8 cellular contexts compared by ENCODE assay signal in genomic region chr4:95548738-95549245, GRCh38. TPM values are rescaled to one million over a fixed set of nuclear protein-coding genes. Genes with fewer than 3 reads are reported as not detected.
DNase-seq lines count a peak whose midpoint lies in the region; TF ChIP-seq lines count a peak whose summit lies in the region.

TSS of gene UNC5C (minus strand) at chr4:95548973.

- H3K9me3 ChIP-seq in esophagus squamous epithelium (no peaks in the 10 kb centered on the region), muscle layer of colon (ENCODE audit: low read length) (no peaks in the 10 kb centered on the region)

- H3K27ac ChIP-seq in esophagus squamous epithelium (peak within 1 kb of the TSS; percentile 31 to 86 (median 72)), muscle layer of colon (ENCODE audit: low read depth, low read length) (peak within 1 kb of the TSS; percentile 34)

- no peak within 1 kb of the TSS for H3K9ac ChIP-seq in muscle layer of colon (ENCODE audit: low read length)

- no peaks in the 10 kb centered on the region for H3K9me3 Mint-ChIP-seq in activated T-cell treated with anti-CD3 and anti-CD28 coated beads, Interleukin-2, amount 50 U/mL, for 24 hours

- peak within 1 kb of the TSS; percentile 25 to 64 (median 48) for H3K4me3 ChIP-seq in esophagus squamous epithelium
- peak within 1 kb of the TSS; percentile 64 to 66 for H3K4me3 ChIP-seq in muscle layer of colon (ENCODE audit: low read depth in 1 of 2, low read length in 2 of 2)

- no peaks in the 10 kb centered on the region for H3K36me3 Mint-ChIP-seq in activated T-cell treated with anti-CD3 and anti-CD28 coated beads, Interleukin-2, amount 50 U/mL, for 24 hours (ENCODE audit: low read depth)

- peaks cover 66% of the 10 kb centered on the region for H3K27me3 Mint-ChIP-seq in activated T-cell treated with anti-CD3 and anti-CD28 coated beads, Interleukin-2, amount 50 U/mL, for 24 hours

- H3K4me3 Mint-ChIP-seq in activated T-cell treated with anti-CD3 and anti-CD28 coated beads, Interleukin-2, amount 50 U/mL, for 24 hours, result peak within 1 kb of the TSS; percentile 74

- WGBS in esophagus squamous epithelium, 2 donors, result 1 to 9% methylated on average over 19 of the region's 37 CpGs

- no peak within 1 kb of the TSS for H3K27ac Mint-ChIP-seq in activated T-cell treated with anti-CD3 and anti-CD28 coated beads, Interleukin-2, amount 50 U/mL, for 24 hours

- no peak for TF ChIP-seq CTCF in esophagus squamous epithelium (IDR thresholded peaks at IDR 0.05)

- DNase-seq in activated T-cell treated with anti-CD3 and anti-CD28 coated beads, Interleukin-2, amount 50 U/mL, for 24 hours, result peak; percentile 31
- DNase-seq in activated T-cell treated with anti-CD3 and anti-CD28 coated beads for 4 hours, result no peak
- DNase-seq in T1000 (lab: John Stamatoyannopoulos, UW), result peak; percentile 36
- DNase-seq in esophagus squamous epithelium (lab: John Stamatoyannopoulos, UW), result no peak
- DNase-seq in ureter (ENCODE audit: low spot score), result peak; percentile 79
- no peak for DNase-seq in RKO (ENCODE audit: low spot score)
- no peak for DNase-seq in NOMO-1 treated with dmso at 0.1 percent for 144 hours (lab: John Stamatoyannopoulos, UW; ENCODE audit: unreplicated experiment)

- H3K4me1 ChIP-seq in esophagus squamous epithelium (peaks cover 0 to 32% (median 4%) of the 10 kb centered on the region in 3 donors), muscle layer of colon (ENCODE audit: insufficient read depth, low read length) (no peaks in the 10 kb centered on the region)

- peak in 2 of 4 donors; percentile 34 to 36 for TF ChIP-seq POLR2A in esophagus squamous epithelium (IDR thresholded peaks at IDR 0.05)

- peaks cover 0 to 66% (median 0%) of the 10 kb centered on the region in 4 donors for H3K27me3 ChIP-seq in esophagus squamous epithelium
- H3K27me3 ChIP-seq in muscle layer of colon (ENCODE audit: control insufficient read depth in 1 of 2, insufficient read depth in 2 of 2, low read length in 2 of 2), result peaks cover 4 to 19% of the 10 kb centered on the region in 2 donors

- intact Hi-C loops in esophagus squamous epithelium (cut with DNase I), result no loop called here

- peaks cover 23% of the 10 kb centered on the region for H3K4me1 Mint-ChIP-seq in activated T-cell treated with anti-CD3 and anti-CD28 coated beads, Interleukin-2, amount 50 U/mL, for 24 hours (ENCODE audit: low read depth)

- no peaks in the 10 kb centered on the region for H3K36me3 ChIP-seq in esophagus squamous epithelium
- H3K36me3 ChIP-seq in muscle layer of colon (ENCODE audit: insufficient read depth, low read length), result no peaks in the 10 kb centered on the region

RNA-seq across cellular contexts. Expression of gene UNC5C, which starts in this region (rescaled TPM):
- total RNA-seq in esophagus squamous epithelium, result under 1 TPM; 0.11 to 0.95 (median 0.36) TPM
- total RNA-seq in ureter, result 6.2 TPM

Comparison
In these comparisons a context has a peak if more than half of its experiments do, and no peak if none do; other contexts are left out.
1. DNase-seq: peak in activated T-cell treated with anti-CD3 and anti-CD28 coated beads, Interleukin-2, amount 50 U/mL, for 24 hours (single experiment), T1000 (single experiment) and ureter (single experiment); none in activated T-cell treated with anti-CD3 and anti-CD28 coated beads for 4 hours (single experiment), esophagus squamous epithelium (single experiment), RKO (single experiment) and NOMO-1 treated with dmso at 0.1 percent for 144 hours (single experiment).